In genomic region chr6:55130806-55131324, GRCh38 we compare ENCODE assay signal across 33 cellular contexts. TPM values are rescaled to one million over a fixed set of nuclear protein-coding genes. Genes with fewer than 3 reads are reported as not detected.
"Had no signal": no experiment of that assay in that cellular context is flagged by ENCODE, and none has a peak within 500 bp of the region (broad histone marks: within the 10 kb centered on the region; RNA-seq: fewer than 3 reads in every experiment).

No MANE protein-coding gene starts in this region.

- H3K27ac Mint-ChIP-seq: mesothelial cell of epicardium; naive B cell; natural killer cell; nephron progenitor cell; neural progenitor cell; stimulated activated effector memory CD8-positive, alpha-beta T cell treated with anti-CD3 and anti-CD28 coated beads, Interleukin-12 subunit alpha, Interleukin-12 subunit beta, amount 100 ng/mL, for 72 hours; stimulated activated naive CD8-positive, alpha-beta T cell treated with anti-CD3 and anti-CD28 coated beads, Interleukin-15, Interleukin-2, amounts not matched to agents 100 ng/mL and 50 ng/mL, for 24 hours had no signal

- FAIRE-seq: keratinocyte had no signal

- H3K4me3 ChIP-seq: heart right ventricle, hepatocyte, left ventricle myocardium inferior, lung, neural progenitor cell, psoas muscle, sigmoid colon, spleen, suprapubic skin, thoracic aorta, tibial artery, upper lobe of right lung, uterus had no signal

- H3K4me1 ChIP-seq: heart right ventricle, left ventricle myocardium inferior, neural progenitor cell, parathyroid adenoma, psoas muscle, sigmoid colon, spleen, suprapubic skin, tibial artery, upper lobe of right lung, uterus had no signal

- H3K27ac ChIP-seq: heart right ventricle, hepatocyte, left ventricle myocardium inferior, neural progenitor cell, neutrophil, parathyroid adenoma, psoas muscle, sigmoid colon, spleen, suprapubic skin, thoracic aorta, tibial artery, upper lobe of right lung, uterus had no signal

- DNase-seq: heart right ventricle; left colon; left ventricle myocardium inferior; mesendoderm; naive B cell; natural killer cell; nephron progenitor cell; occipital lobe; psoas muscle; right cardiac atrium; sigmoid colon; small intestine; spleen; stimulated activated CD4-positive, alpha-beta T cell treated with anti-CD3 and anti-CD28 coated beads, Interleukin-4, amount 100 ng/mL, for 24 hours; stimulated activated naive CD4-positive, alpha-beta T cell; tibial artery; trophoblast cell; upper lobe of right lung; uterus had no signal

- H3K9me3 ChIP-seq: neutrophil, sigmoid colon, suprapubic skin, thoracic aorta, upper lobe of right lung, uterus had no signal

- H3K36me3 Mint-ChIP-seq: mesothelial cell of epicardium; neural progenitor cell; stimulated activated effector memory CD8-positive, alpha-beta T cell treated with anti-CD3 and anti-CD28 coated beads, Interleukin-12 subunit alpha, Interleukin-12 subunit beta, amount 100 ng/mL, for 72 hours had no signal

- ATAC-seq: heart right ventricle; left colon; natural killer cell; psoas muscle; right cardiac atrium; stimulated activated effector memory CD8-positive, alpha-beta T cell treated with anti-CD3 and anti-CD28 coated beads, Interleukin-12 subunit alpha, Interleukin-12 subunit beta, amount 100 ng/mL, for 72 hours; upper lobe of right lung had no signal

- H3K4me2 ChIP-seq: hepatocyte, neural progenitor cell had no signal

RNA-seq across cellular contexts. Expression of gene HCRTR2, which starts 43.5 kb away (rescaled TPM):
- total RNA-seq: left colon, left ventricle myocardium inferior, lung, mononuclear cell, natural killer cell, osteocyte, posterior vena cava, psoas muscle, right cardiac atrium, sigmoid colon, spleen, suprapubic skin, thoracic aorta, upper lobe of right lung had no signal
- polyA plus RNA-seq: heart right ventricle, keratinocyte, lung, sigmoid colon, small intestine, spleen had no signal
